28 cellular contexts compared by ENCODE assay signal in genomic region chrX:41895826-41896225, GRCh38.
"Had no signal": no experiment of that assay in that cellular context is flagged by ENCODE, and none has a peak within 500 bp of the region (broad histone marks: within the 10 kb centered on the region; RNA-seq: fewer than 3 reads in every experiment).

No MANE protein-coding gene starts in this region.

- H3K4me1 Mint-ChIP-seq: nephron; stimulated activated naive B cell treated with anti-CD40 and anti-IgM and Interleukin-4, amounts not matched to agents 10 μg/mL and 1 μg/mL and 100 μg/mL, for 72 hours had no signal

- H3K27ac Mint-ChIP-seq: activated naive CD4-positive, alpha-beta T cell treated with anti-CD3 and anti-CD28 coated beads for 36 hours; activated naive CD8-positive, alpha-beta T cell treated with anti-CD3 and anti-CD28 coated beads, Interleukin-2, amount 50 U/mL, for 24 hours; activated T-cell treated with anti-CD3 and anti-CD28 coated beads, Interleukin-2, amount 50 U/mL, for 72 hours; nephron; stimulated activated naive B cell treated with anti-CD40 and anti-IgM and Interleukin-4, amounts not matched to agents 10 μg/mL and 1 μg/mL and 100 μg/mL, for 72 hours; T-helper 1 cell treated with Interleukin-12 subunit alpha and Interleukin-12 subunit beta and Interleukin-4 antibody, amounts not matched to agents 30 μg/mL and 1 μg/mL, for 36 hours had no signal

- DNase-seq: activated CD4-positive, alpha-beta T cell treated with anti-CD3 and anti-CD28 coated beads for 4 hours; activated CD4-positive, alpha-beta T cell treated with anti-CD3 and anti-CD28 coated beads, Interleukin-2, amount 50 U/mL, for 48 hours; activated CD4-positive, CD25-positive, alpha-beta regulatory T cell; activated effector memory CD4-positive, alpha-beta T cell treated with Interleukin-2 at 50 U/mL for 16 hours; activated naive CD4-positive, alpha-beta T cell treated with anti-CD3 and anti-CD28 coated beads for 36 hours; activated naive CD8-positive, alpha-beta T cell treated with anti-CD3 and anti-CD28 coated beads, Interleukin-2, amount 50 U/mL, for 24 hours; activated T-cell treated with anti-CD3 and anti-CD28 coated beads, Interleukin-2, amount 50 U/mL, for 72 hours; anterior cingulate cortex; body of pancreas; gastrocnemius medialis; head of caudate nucleus; hypothalamus; left ventricle myocardium superior; mammary epithelial cell; midbrain; nucleus accumbens; right cardiac atrium; stimulated activated CD8-positive, alpha-beta memory T cell treated with anti-CD3 and anti-CD28 coated beads, Interleukin-4, amount 100 ng/mL, for 48 hours; stimulated activated naive B cell treated with anti-CD40 and anti-IgM and Interleukin-4, amounts not matched to agents 10 μg/mL and 1 μg/mL and 100 μg/mL, for 72 hours; T1000; testis; trophoblast cell; uterus had no signal

- H3K4me1 ChIP-seq: body of pancreas, gastrocnemius medialis, parathyroid adenoma, testis, uterus had no signal

- H3K4me3 Mint-ChIP-seq: activated naive CD4-positive, alpha-beta T cell treated with anti-CD3 and anti-CD28 coated beads for 36 hours; activated naive CD8-positive, alpha-beta T cell treated with anti-CD3 and anti-CD28 coated beads, Interleukin-2, amount 50 U/mL, for 24 hours; activated T-cell treated with anti-CD3 and anti-CD28 coated beads, Interleukin-2, amount 50 U/mL, for 72 hours; nephron; stimulated activated naive B cell treated with anti-CD40 and anti-IgM and Interleukin-4, amounts not matched to agents 10 μg/mL and 1 μg/mL and 100 μg/mL, for 72 hours; T-helper 1 cell treated with Interleukin-12 subunit alpha and Interleukin-12 subunit beta and Interleukin-4 antibody, amounts not matched to agents 30 μg/mL and 1 μg/mL, for 36 hours had no signal

- H3K27ac ChIP-seq: body of pancreas, epithelial cell of prostate, gastrocnemius medialis, parathyroid adenoma, skin epidermis, testis, uterus had no signal

- H3K9ac ChIP-seq: parathyroid adenoma had no signal

- H3K9me3 ChIP-seq: body of pancreas, testis had no signal

- H3K27me3 ChIP-seq: body of pancreas, gastrocnemius medialis, testis, uterus had no signal

- H3K4me3 ChIP-seq: body of pancreas, gastrocnemius medialis, skin epidermis, testis, uterus had no signal

- H3K36me3 ChIP-seq: gastrocnemius medialis, uterus had no signal

- H3K27me3 Mint-ChIP-seq: activated naive CD8-positive, alpha-beta T cell treated with anti-CD3 and anti-CD28 coated beads, Interleukin-2, amount 50 U/mL, for 24 hours; stimulated activated naive B cell treated with anti-CD40 and anti-IgM and Interleukin-4, amounts not matched to agents 10 μg/mL and 1 μg/mL and 100 μg/mL, for 72 hours had no signal
